ENCODE assay signal across 9 cellular contexts in the genomic region with DNA sequence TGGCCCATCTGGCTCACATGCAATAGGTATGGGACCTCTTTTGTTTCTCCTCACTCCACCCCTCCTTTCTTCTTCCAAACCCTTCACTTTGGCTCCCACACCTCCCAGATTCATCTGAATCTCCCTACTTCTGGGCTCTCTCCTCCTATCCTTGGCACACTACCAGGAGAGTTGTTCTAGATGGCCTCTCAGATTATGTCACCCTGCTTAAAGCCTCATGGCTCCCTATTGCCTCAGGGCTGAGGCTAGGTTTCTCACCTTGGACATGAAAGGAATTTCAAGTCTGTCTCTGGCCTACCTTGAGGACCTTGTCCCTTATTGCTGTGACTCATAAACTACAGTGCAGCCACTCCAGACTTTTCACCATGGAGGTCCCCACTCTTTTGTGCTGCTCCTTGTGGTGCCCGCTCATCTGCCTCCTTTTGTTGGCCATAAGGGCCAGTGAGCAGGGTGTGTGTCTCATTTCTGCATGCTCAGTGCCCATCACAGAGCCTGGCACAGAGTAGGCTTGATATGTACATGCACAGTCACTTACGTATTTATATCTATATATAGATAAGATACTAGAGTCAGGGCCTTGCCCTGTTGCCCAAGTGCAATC. TPM values are rescaled to one million over a fixed set of nuclear protein-coding genes. Genes with fewer than 3 reads are reported as not detected.
DNase-seq lines count a peak whose midpoint lies in the region; ATAC-seq and TF ChIP-seq lines count a peak whose summit lies in the region.
"Had no signal": no experiment of that assay in that cellular context is flagged by ENCODE, and none has a peak within 500 bp of the region (broad histone marks: within the 10 kb centered on the region; RNA-seq: fewer than 3 reads in every experiment).

No MANE protein-coding gene starts in this region.

- H3K4me1 ChIP-seq in mucosa of descending colon (ENCODE audit: low read depth) = peaks cover 27% of the 10 kb centered on the region

- peak overlapping the region in 36 of 59 donors; percentile 13 to 90 (median 61) for H3K27ac ChIP-seq in dorsolateral prefrontal cortex

- no peaks in the 10 kb centered on the region for H3K9me3 Mint-ChIP-seq in stimulated activated naive CD8-positive, alpha-beta T cell treated with anti-CD3 and anti-CD28 coated beads, Interleukin-15, Interleukin-2, amounts not matched to agents 100 ng/mL and 50 ng/mL, for 24 hours

- no peak overlapping the region for H3K4me3 Mint-ChIP-seq in stimulated activated naive CD8-positive, alpha-beta T cell treated with anti-CD3 and anti-CD28 coated beads, Interleukin-15, Interleukin-2, amounts not matched to agents 100 ng/mL and 50 ng/mL, for 24 hours

- H3K4me3 ChIP-seq in dorsolateral prefrontal cortex (no peak overlapping the region), mucosa of descending colon (no peak overlapping the region)

- H3K36me3 Mint-ChIP-seq in stimulated activated naive CD8-positive, alpha-beta T cell treated with anti-CD3 and anti-CD28 coated beads, Interleukin-15, Interleukin-2, amounts not matched to agents 100 ng/mL and 50 ng/mL, for 24 hours (ENCODE audit: low read depth) = peaks cover 6% of the 10 kb centered on the region

- H3K36me3 ChIP-seq in mucosa of descending colon (ENCODE audit: low read depth) = no peaks in the 10 kb centered on the region

- no peak for ATAC-seq in stimulated activated naive CD8-positive, alpha-beta T cell treated with anti-CD3 and anti-CD28 coated beads, Interleukin-15, Interleukin-2, amounts not matched to agents 100 U/mL and 50 U/mL, for 24 hours
- ATAC-seq in mucosa of descending colon (peak; percentile 44), HG03175 (IDR thresholded peaks at IDR 0.05; ENCODE audit: unreplicated experiment) (no peak), GM18868 (IDR thresholded peaks at IDR 0.05; ENCODE audit: unreplicated experiment) (no peak)

- H3K4me1 Mint-ChIP-seq in stimulated activated naive CD8-positive, alpha-beta T cell treated with anti-CD3 and anti-CD28 coated beads, Interleukin-15, Interleukin-2, amounts not matched to agents 100 ng/mL and 50 ng/mL, for 24 hours (ENCODE audit: low read depth) = peaks cover 9% of the 10 kb centered on the region

- no peak for DNase-seq in stimulated activated naive CD8-positive, alpha-beta T cell treated with anti-CD3 and anti-CD28 coated beads, Interleukin-15, Interleukin-2, amounts not matched to agents 100 U/mL and 50 U/mL, for 24 hours
- DNase-seq in dorsolateral prefrontal cortex (peak in 2 of 10 donors; percentile 2 to 17), mucosa of descending colon (peak in 1 of 3 donors; percentile 21), KBM-7 (no peak), AML-193 (lab: John Stamatoyannopoulos, UW) (no peak)
- DNase-seq: hippocampal formation had no signal

- H3K27me3 ChIP-seq in dorsolateral prefrontal cortex = no peaks in the 10 kb centered on the region

- intact Hi-C loops in dorsolateral prefrontal cortex (cut with DNase I) (loop anchor here in 1 of 2 donors (10.0 kb wide), 1 partner anchor 257 kb away; a partner anchor contains a TSS), mucosa of descending colon (cut with DNase I, micrococcal nuclease) (no loop called here)

- no peak for TF ChIP-seq CTCF in dorsolateral prefrontal cortex (IDR thresholded peaks at IDR 0.05 in 54 of 56, conservative IDR thresholded peaks at IDR 0.05 in 2 of 56; ENCODE audit: low read depth in 1 of 56, partially characterized antibody in 56 of 56)
- TF ChIP-seq CTCF in mucosa of descending colon (IDR thresholded peaks at IDR 0.05) = no peak

- H3K9me3 ChIP-seq in mucosa of descending colon = no peaks in the 10 kb centered on the region

- peak overlapping the region; percentile 50 for H3K27ac Mint-ChIP-seq in stimulated activated naive CD8-positive, alpha-beta T cell treated with anti-CD3 and anti-CD28 coated beads, Interleukin-15, Interleukin-2, amounts not matched to agents 100 ng/mL and 50 ng/mL, for 24 hours

- peaks cover 3% of the 10 kb centered on the region for H3K27me3 Mint-ChIP-seq in stimulated activated naive CD8-positive, alpha-beta T cell treated with anti-CD3 and anti-CD28 coated beads, Interleukin-15, Interleukin-2, amounts not matched to agents 100 ng/mL and 50 ng/mL, for 24 hours

- in situ Hi-C loops in KBM-7 (cut with MboI; ENCODE audit: low pct_unique_long_range_greater_than_20kb, low sequenced_read_pairs) = no loop called here

RNA-seq across cellular contexts. Expression of a gene that starts 1.0 kb away (rescaled TPM):
- total RNA-seq in dorsolateral prefrontal cortex (10 to 100 TPM in 12 of 120 experiments, 1 to 10 TPM in 108; 1.0 to 29.2 (median 4.0) TPM), mucosa of descending colon (100 to 1,000 TPM in 1 of 3 donors, 10 to 100 TPM in 2; 19.0 to 127 (median 44.2) TPM)

RNA-seq across cellular contexts. Expression of a gene that starts 9.7 kb away (rescaled TPM):
- 10 to 100 TPM in 118 of 120 experiments, 1 to 10 TPM in 2; 9.3 to 31.4 (median 15.9) TPM for total RNA-seq in dorsolateral prefrontal cortex
- 10 to 100 TPM; 36.9 to 48.6 (median 47.5) TPM for total RNA-seq in mucosa of descending colon

RNA-seq across cellular contexts. Expression of a gene that starts 23.0 kb away (rescaled TPM):
- total RNA-seq in dorsolateral prefrontal cortex (10 to 100 TPM; 26.1 to 82.1 (median 51.1) TPM), mucosa of descending colon (10 to 100 TPM in 1 of 3 donors, 1 to 10 TPM in 2; 2.4 to 13.4 (median 3.4) TPM)

RNA-seq across cellular contexts. Expression of a gene that starts 25.5 kb away (rescaled TPM):
- 10 to 100 TPM; 10.3 to 48.5 (median 28.0) TPM for total RNA-seq in dorsolateral prefrontal cortex
- 10 to 100 TPM in 2 of 3 donors, 1 to 10 TPM in 1; 5.1 to 11.8 (median 10.7) TPM for total RNA-seq in mucosa of descending colon
